In the genomic region with DNA sequence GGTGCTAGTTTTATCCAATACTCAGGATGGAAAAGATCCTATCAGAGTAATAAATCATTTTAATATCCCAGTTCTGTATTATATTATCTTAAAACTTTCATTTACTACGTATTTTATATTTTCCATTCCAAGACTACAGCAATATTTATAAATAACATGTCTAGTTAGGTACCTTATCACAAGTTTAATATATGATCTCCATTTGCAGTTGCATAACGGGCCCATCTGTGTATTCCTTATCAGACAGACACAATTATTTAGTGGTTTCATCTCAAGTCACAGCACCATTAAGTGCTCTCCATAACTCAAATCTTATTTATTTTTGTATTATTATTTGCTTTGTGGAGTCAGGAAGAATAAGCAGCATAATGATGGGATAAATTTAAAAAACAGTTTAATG, we compare ENCODE assay signal across 9 cellular contexts.
"Had no signal": no experiment of that assay in that cellular context is flagged by ENCODE, and none has a peak within 500 bp of the region (broad histone marks: within the 10 kb centered on the region; RNA-seq: fewer than 3 reads in every experiment).

No MANE protein-coding gene starts in this region.

- H3K4me3 ChIP-seq: GM23338, K562 had no signal

- FAIRE-seq: H1, H54, HTR-8/SVneo, K562 had no signal

- H3K4me3 Mint-ChIP-seq: GM23338, H9 had no signal

- H3K4me1 Mint-ChIP-seq: GM23338, H9 had no signal

- H3K27ac Mint-ChIP-seq: GM23338, H9 had no signal

- DNase-seq: H9, HCEC 1CT, IMR-90, KG1 had no signal

- ATAC-seq: GM23338, K562 had no signal
